In the genomic region with DNA sequence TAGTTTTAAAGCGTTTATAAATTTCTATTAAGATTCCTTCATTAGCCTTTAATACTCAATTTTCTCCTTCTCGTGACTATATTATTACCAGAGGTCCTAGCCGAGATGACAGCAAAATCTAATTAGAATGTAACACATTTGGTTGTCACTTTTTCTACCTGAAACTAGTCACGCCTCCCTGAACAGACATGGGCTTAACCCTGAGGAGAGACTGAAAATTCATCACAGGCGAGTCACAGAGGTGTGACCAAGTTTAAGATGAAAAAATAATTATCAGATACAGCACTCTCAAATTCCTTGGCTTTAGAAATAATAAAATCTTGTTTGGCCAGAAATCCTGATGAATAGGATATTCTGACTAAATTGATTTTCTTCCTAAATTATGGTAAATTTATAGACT, we compare ENCODE assay signal across 20 cellular contexts.
DNase-seq lines count a peak whose midpoint lies in the region; ATAC-seq and TF ChIP-seq lines count a peak whose summit lies in the region.
"Had no signal": no experiment of that assay in that cellular context is flagged by ENCODE, and none has a peak within 500 bp of the region (broad histone marks: within the 10 kb centered on the region; RNA-seq: fewer than 3 reads in every experiment).

No MANE protein-coding gene starts in this region.

- intact Hi-C loops in HCT116 (cut with micrococcal nuclease): no loop called here

- no peak for TF ChIP-seq CTCF in HCT116 (IDR thresholded peaks at IDR 0.05 in 2 of 3, conservative IDR thresholded peaks at IDR 0.05 in 1 of 3; ENCODE audit: borderline replicate concordance in 1 of 3, insufficient read depth in 1 of 3, low read depth in 2 of 3, low read length in 2 of 3)
- no peak for TF ChIP-seq CTCF in foreskin keratinocyte (conservative IDR thresholded peaks at IDR 0.05)
- TF ChIP-seq CTCF in smooth muscle cell (IDR thresholded peaks at IDR 0.05; ENCODE audit: borderline replicate concordance, insufficient read depth, poor library complexity, severe bottlenecking): no peak

- H3K27ac ChIP-seq in HCT116 (ENCODE audit: low read depth, low read length) (no peak overlapping the region), foreskin keratinocyte (no peak overlapping the region), smooth muscle cell (ENCODE audit: low read depth) (no peak overlapping the region)
- H3K27ac ChIP-seq: BLaER1, HL-60, KMS-11 had no signal

- H3K4me1 ChIP-seq in HCT116 (ENCODE audit: control insufficient read depth in 1 of 2, insufficient read depth in 2 of 2, low read length in 2 of 2) (peaks cover 3 to 10% of the 10 kb centered on the region in 2 experiments; a peak in 2 of 4 replicates), foreskin keratinocyte (no peaks in the 10 kb centered on the region), smooth muscle cell (ENCODE audit: low read depth) (no peaks in the 10 kb centered on the region)
- H3K4me1 ChIP-seq: BLaER1 had no signal

- no peaks in the 10 kb centered on the region for H3K36me3 Mint-ChIP-seq in activated naive CD8-positive, alpha-beta T cell treated with anti-CD3 and anti-CD28 coated beads, Interleukin-2, amount 50 U/mL, for 24 hours (ENCODE audit: low read depth)
- no peaks in the 10 kb centered on the region for H3K36me3 Mint-ChIP-seq in stimulated activated effector memory CD8-positive, alpha-beta T cell treated with anti-CD3 and anti-CD28 coated beads, Interleukin-12 subunit alpha, Interleukin-12 subunit beta, amount 100 ng/mL, for 72 hours
- H3K36me3 Mint-ChIP-seq: CD4-positive, CD25-positive, alpha-beta regulatory T cell; IgD-negative memory B cell had no signal

- H4K20me1 ChIP-seq in HCT116 (ENCODE audit: insufficient read depth): no peaks in the 10 kb centered on the region
- H4K20me1 ChIP-seq in smooth muscle cell (ENCODE audit: low read depth): no peaks in the 10 kb centered on the region
- H4K20me1 ChIP-seq: BLaER1 had no signal

- ATAC-seq in HCT116: peak; percentile 76
- peak; percentile 77 for ATAC-seq in foreskin keratinocyte
- ATAC-seq in activated naive CD8-positive, alpha-beta T cell treated with anti-CD3 and anti-CD28 coated beads, Interleukin-2, amount 50 U/mL, for 24 hours: no peak
- ATAC-seq in stimulated activated effector memory CD8-positive, alpha-beta T cell treated with anti-CD3 and anti-CD28 coated beads, Interleukin-12 subunit alpha, Interleukin-12 subunit beta, amount 100 ng/mL, for 72 hours: no peak

- H3K27me3 ChIP-seq in HCT116 (ENCODE audit: insufficient read depth, low read length) (no peaks in the 10 kb centered on the region), foreskin keratinocyte (no peaks in the 10 kb centered on the region), smooth muscle cell (ENCODE audit: low read depth) (no peaks in the 10 kb centered on the region)
- H3K27me3 ChIP-seq: BLaER1 had no signal

- no peak overlapping the region for H3K27ac Mint-ChIP-seq in activated naive CD8-positive, alpha-beta T cell treated with anti-CD3 and anti-CD28 coated beads, Interleukin-2, amount 50 U/mL, for 24 hours
- H3K27ac Mint-ChIP-seq in stimulated activated effector memory CD8-positive, alpha-beta T cell treated with anti-CD3 and anti-CD28 coated beads, Interleukin-12 subunit alpha, Interleukin-12 subunit beta, amount 100 ng/mL, for 72 hours: no peak overlapping the region
- H3K27ac Mint-ChIP-seq: CD4-positive, CD25-positive, alpha-beta regulatory T cell; IgD-negative memory B cell had no signal

- BruUV-seq in HCT116 (replicated peaks; lab: Mats Ljungman, UMichigan): no TSS peak

- DNase-seq in HCT116 (ENCODE audit: low read depth, low spot score) (peak; percentile 18), SW480 (ENCODE audit: low spot score) (peak; percentile 29), foreskin keratinocyte (peak; percentile 16 to 44), smooth muscle cell (lab: John Stamatoyannopoulos, UW; ENCODE audit: unreplicated experiment) (no peak), cerebellum (ENCODE audit: low spot score) (no peak)
- no peak for DNase-seq in activated naive CD8-positive, alpha-beta T cell treated with anti-CD3 and anti-CD28 coated beads, Interleukin-2, amount 50 U/mL, for 24 hours
- no peak for DNase-seq in stimulated activated effector memory CD8-positive, alpha-beta T cell treated with anti-CD3 and anti-CD28 coated beads, Interleukin-12 subunit alpha, Interleukin-12 subunit beta, amount 100 ng/mL, for 72 hours (ENCODE audit: low spot score in 2 of 2)
- DNase-seq: CD4-positive, CD25-positive, alpha-beta regulatory T cell; HCEC 1CT; NCI-H1048; NCI-H1694 treated with DMSO at 0.1 percent for 48 hours; NCI-H2081; NCI-H2227 treated with DMSO at 0.1 percent for 48 hours; NCI-H524; NCI-H774; SHP77 had no signal

- no peak for TF ChIP-seq RAD21 in HCT116 (IDR thresholded peaks at IDR 0.05; ENCODE audit: low read depth)

- H3K79me2 ChIP-seq in HCT116 (ENCODE audit: insufficient read depth, low read length) (no peaks in the 10 kb centered on the region), smooth muscle cell (ENCODE audit: low read depth) (no peaks in the 10 kb centered on the region)

- CTCF ChIA-PET in HCT116 (lab: Charles Lee): no interaction called here

- WGBS in smooth muscle cell (ENCODE audit: low lambda C conversion rate): 84% methylated on average over 5 of the region's 5 CpGs

- no peaks in the 10 kb centered on the region for H3K27me3 Mint-ChIP-seq in activated naive CD8-positive, alpha-beta T cell treated with anti-CD3 and anti-CD28 coated beads, Interleukin-2, amount 50 U/mL, for 24 hours
- H3K27me3 Mint-ChIP-seq: CD4-positive, CD25-positive, alpha-beta regulatory T cell; IgD-negative memory B cell had no signal

- H3F3A ChIP-seq in smooth muscle cell (ENCODE audit: low read depth): no peaks in the 10 kb centered on the region

- H3K4me1 Mint-ChIP-seq in activated naive CD8-positive, alpha-beta T cell treated with anti-CD3 and anti-CD28 coated beads, Interleukin-2, amount 50 U/mL, for 24 hours: no peaks in the 10 kb centered on the region
- H3K4me1 Mint-ChIP-seq in stimulated activated effector memory CD8-positive, alpha-beta T cell treated with anti-CD3 and anti-CD28 coated beads, Interleukin-12 subunit alpha, Interleukin-12 subunit beta, amount 100 ng/mL, for 72 hours: no peaks in the 10 kb centered on the region
- H3K4me1 Mint-ChIP-seq: CD4-positive, CD25-positive, alpha-beta regulatory T cell; IgD-negative memory B cell had no signal

- no peaks in the 10 kb centered on the region for H3K9me3 Mint-ChIP-seq in activated naive CD8-positive, alpha-beta T cell treated with anti-CD3 and anti-CD28 coated beads, Interleukin-2, amount 50 U/mL, for 24 hours
- H3K9me3 Mint-ChIP-seq in stimulated activated effector memory CD8-positive, alpha-beta T cell treated with anti-CD3 and anti-CD28 coated beads, Interleukin-12 subunit alpha, Interleukin-12 subunit beta, amount 100 ng/mL, for 72 hours: no peaks in the 10 kb centered on the region
- H3K9me3 Mint-ChIP-seq: IgD-negative memory B cell had no signal

- H3K36me3 ChIP-seq in HCT116 (ENCODE audit: control insufficient read depth in 1 of 2, insufficient read depth in 2 of 2, low read length in 2 of 2) (no peaks in the 10 kb centered on the region), smooth muscle cell (ENCODE audit: low read depth) (no peaks in the 10 kb centered on the region)
- H3K36me3 ChIP-seq: BLaER1 had no signal

- no peak for TF ChIP-seq POLR2A in HCT116 (IDR thresholded peaks at IDR 0.05; ENCODE audit: borderline replicate concordance, extremely low read depth, insufficient read depth, insufficient read length)

- H3K4me2 ChIP-seq in HCT116 (ENCODE audit: low read length) (peak overlapping the region; percentile 50), smooth muscle cell (no peak overlapping the region)
- H3K4me2 ChIP-seq: BLaER1, KMS-11 had no signal

- H3K9me3 ChIP-seq in HCT116 (ENCODE audit: control insufficient read depth in 1 of 2, insufficient read depth in 1 of 2, low read depth in 1 of 2, low read length in 2 of 2) (no peaks in the 10 kb centered on the region), smooth muscle cell (replicated peaks; ENCODE audit: low read depth) (no peaks in the 10 kb centered on the region)
- H3K9me3 ChIP-seq: BLaER1 had no signal

- POLR2A ChIA-PET in HCT116 (lab: Charles Lee): no interaction called here

- RAD21 ChIA-PET in HCT116 (lab: Charles Lee; ENCODE audit: low non-redundant PET in 1 of 2, low total read pairs in 2 of 2, uncharacterized antibody in 2 of 2, unreplicated experiment in 2 of 2): no interaction called here

- no peak overlapping the region for H3K4me3 Mint-ChIP-seq in activated naive CD8-positive, alpha-beta T cell treated with anti-CD3 and anti-CD28 coated beads, Interleukin-2, amount 50 U/mL, for 24 hours
- H3K4me3 Mint-ChIP-seq in stimulated activated effector memory CD8-positive, alpha-beta T cell treated with anti-CD3 and anti-CD28 coated beads, Interleukin-12 subunit alpha, Interleukin-12 subunit beta, amount 100 ng/mL, for 72 hours: no peak overlapping the region
- H3K4me3 Mint-ChIP-seq: CD4-positive, CD25-positive, alpha-beta regulatory T cell; IgD-negative memory B cell had no signal

- no peak overlapping the region for H3K9ac ChIP-seq in HCT116 (ENCODE audit: low read length)
- H3K9ac ChIP-seq in smooth muscle cell (ENCODE audit: low read depth): no peak overlapping the region
- H3K9ac ChIP-seq: BLaER1, KMS-11 had no signal

- H3K9me2 ChIP-seq in HCT116 (ENCODE audit: insufficient read depth): no peaks in the 10 kb centered on the region

- H2AFZ ChIP-seq in HCT116 (ENCODE audit: low read depth, low read length, poor library complexity, severe bottlenecking): peak overlapping the region; percentile 39
- peak overlapping the region; percentile 41 for H2AFZ ChIP-seq in smooth muscle cell (ENCODE audit: low read depth)

- no peak overlapping the region for H3K4me3 ChIP-seq in HCT116 (replicated peaks in 1 of 2; ENCODE audit: low read depth in 1 of 2, low read length in 2 of 2)
- H3K4me3 ChIP-seq in smooth muscle cell: no peak overlapping the region
- H3K4me3 ChIP-seq: BLaER1 had no signal

TF ChIP-seq in HCT116, 20 proteins besides CTCF, POLR2A, EP300 and RAD21 (continues in another document):
- no peak for TF ChIP-seq EZH2phosphoT487 (IDR thresholded peaks at IDR 0.05; ENCODE audit: borderline replicate concordance)

Comparison
In these comparisons a context has a peak if more than half of its experiments do, and no peak if none do; other contexts are left out.
1. ATAC-seq: peak in HCT116 (single experiment) and foreskin keratinocyte (single experiment); none in activated naive CD8-positive, alpha-beta T cell treated with anti-CD3 and anti-CD28 coated beads, Interleukin-2, amount 50 U/mL, for 24 hours (single experiment) and stimulated activated effector memory CD8-positive, alpha-beta T cell treated with anti-CD3 and anti-CD28 coated beads, Interleukin-12 subunit alpha, Interleukin-12 subunit beta, amount 100 ng/mL, for 72 hours (single experiment).
2. DNase-seq: peak in HCT116 (single experiment), SW480 (single experiment) and foreskin keratinocyte (2 of 2); none in smooth muscle cell (single experiment), activated naive CD8-positive, alpha-beta T cell treated with anti-CD3 and anti-CD28 coated beads, Interleukin-2, amount 50 U/mL, for 24 hours (single experiment), cerebellum (single experiment) and stimulated activated effector memory CD8-positive, alpha-beta T cell treated with anti-CD3 and anti-CD28 coated beads, Interleukin-12 subunit alpha, Interleukin-12 subunit beta, amount 100 ng/mL, for 72 hours (0 of 2).